Comparison of ENCODE assay signal across 11 cellular contexts in genomic region chr4:86033171-86033570, GRCh38.
DNase-seq lines count a peak whose midpoint lies in the region; ATAC-seq and TF ChIP-seq lines count a peak whose summit lies in the region.
"Had no signal": no experiment of that assay in that cellular context is flagged by ENCODE, and none has a peak within 500 bp of the region (broad histone marks: within the 10 kb centered on the region; RNA-seq: fewer than 3 reads in every experiment).

No MANE protein-coding gene starts in this region.

- no peak for TF ChIP-seq POLR2A in IMR-90 (IDR thresholded peaks at IDR 0.05; ENCODE audit: low read depth, low read length)

- H3K79me1 ChIP-seq in IMR-90 (ENCODE audit: low read depth in 1 of 2, low read length in 2 of 2): no peaks in the 10 kb centered on the region

- no peaks in the 10 kb centered on the region for H3K27me3 Mint-ChIP-seq in brain
- no peaks in the 10 kb centered on the region for H3K27me3 Mint-ChIP-seq in natural killer cell (ENCODE audit: low read depth in 2 of 2)

- H3K36me3 Mint-ChIP-seq in brain (peaks cover 52% of the 10 kb centered on the region), natural killer cell (peaks cover 7% of the 10 kb centered on the region)

- H3K4me3 ChIP-seq in IMR-90 (ENCODE audit: insufficient read depth, low read depth, low read length): no peak overlapping the region
- H3K4me3 ChIP-seq: GM12878 had no signal

- H3K27ac ChIP-seq in IMR-90 (ENCODE audit: insufficient read depth, low read length): peak overlapping the region; percentile 38; the same call in 1 of the 2 replicates
- H3K27ac ChIP-seq in substantia nigra (ENCODE audit: low read depth, low read length, poor library complexity, severe bottlenecking): peak overlapping the region; percentile 13

- peak overlapping the region; percentile 8 for H3K14ac ChIP-seq in IMR-90 (replicated peaks; ENCODE audit: low read depth, low read length)

- no peaks in the 10 kb centered on the region for H3K36me3 ChIP-seq in IMR-90 (ENCODE audit: control insufficient read depth, insufficient read depth, low read length)

- H3K27ac Mint-ChIP-seq in brain: peak overlapping the region; percentile 34 to 93 (median 78)
- H3K27ac Mint-ChIP-seq in natural killer cell: no peak overlapping the region
- H3K27ac Mint-ChIP-seq: activated T-helper 1 cell treated with anti-CD3 and anti-CD28 coated beads, Interleukin-12 subunit alpha, Interleukin-12 subunit beta, Interleukin-2, Interleukin-4 antibody, amounts not matched to agents 30 ng/mL and 10 ng/mL and 1 ng/mL, durations not matched to agents 14 hours and 24 hours and 36 hours had no signal

- H2AK9ac ChIP-seq in IMR-90 (replicated peaks; ENCODE audit: low read depth, low read length, poor library complexity): no peak overlapping the region

- peak overlapping the region; percentile 79 for H3K4me2 ChIP-seq in IMR-90 (ENCODE audit: low read depth, low read length)

- H3K9me3 Mint-ChIP-seq in brain (no peaks in the 10 kb centered on the region), natural killer cell (peaks cover 0 to 2% of the 10 kb centered on the region in 2 donors)
- H3K9me3 Mint-ChIP-seq: activated T-helper 1 cell treated with anti-CD3 and anti-CD28 coated beads, Interleukin-12 subunit alpha, Interleukin-12 subunit beta, Interleukin-2, Interleukin-4 antibody, amounts not matched to agents 30 ng/mL and 10 ng/mL and 1 ng/mL, durations not matched to agents 14 hours and 24 hours and 36 hours had no signal

- peak overlapping the region; percentile 7; the same call in 1 of the 3 replicates for H2BK15ac ChIP-seq in IMR-90 (ENCODE audit: low read depth, low read length)

- peak overlapping the region; percentile 63 for H2BK120ac ChIP-seq in IMR-90 (ENCODE audit: low read depth, low read length)

- peaks cover 37% of the 10 kb centered on the region for H3K4me1 Mint-ChIP-seq in brain
- H3K4me1 Mint-ChIP-seq in natural killer cell: no peaks in the 10 kb centered on the region

- in situ Hi-C loops in IMR-90 (cut with MboI; ENCODE audit: low sequenced_read_pairs) (loop anchor here (10.0 kb wide), 1 partner anchor 268 kb away; no protein-coding TSS in a partner anchor), GM13976 (cut with MboI; ENCODE audit: low sequenced_read_pairs, unreplicated experiment) (no loop called here)

- no peak overlapping the region; the same call in 1 of the 2 replicates for H3K23ac ChIP-seq in IMR-90 (ENCODE audit: low read depth, low read length)

- H3K9me1 ChIP-seq in IMR-90 (ENCODE audit: insufficient read depth, low read length): 0 out of 2 replicates have a peak, but pooled peaks cover 2% of the 10 kb centered on the region

- CTCF ChIA-PET in IMR-90 (lab: Yijun Ruan, JAX): no interaction called here

- H2AFZ ChIP-seq in IMR-90 (replicated peaks; ENCODE audit: low read length, poor library complexity): peak overlapping the region; percentile 59

- no peaks in the 10 kb centered on the region for H3K27me3 ChIP-seq in IMR-90 (ENCODE audit: control insufficient read depth, insufficient read depth, low read length)

- peak overlapping the region; percentile 96 for H3K18ac ChIP-seq in IMR-90 (ENCODE audit: low read depth, low read length)

- TF ChIP-seq CTCF in IMR-90 (conservative IDR thresholded peaks at IDR 0.05; ENCODE audit: low read depth, low read length): no peak
- TF ChIP-seq CTCF in brain (conservative IDR thresholded peaks at IDR 0.05): no peak
- TF ChIP-seq CTCF in GM13976 (IDR thresholded peaks at IDR 0.05; ENCODE audit: borderline replicate concordance, control extremely low read depth, extremely low read depth, insufficient read depth, missing control alignments): no peak
- no peak for TF ChIP-seq CTCF in natural killer cell (IDR thresholded peaks at IDR 0.05)

- POLR2A ChIA-PET in IMR-90 (lab: Charles Lee; ENCODE audit: unreplicated experiment): no interaction called here

- dilution Hi-C loops in IMR-90 (cut with HindIII; ENCODE audit: low sequenced_read_pairs, unreplicated experiment): no loop called here

- no peaks in the 10 kb centered on the region for H3K9me3 ChIP-seq in IMR-90 (ENCODE audit: control insufficient read depth, insufficient read depth, low read length)

- H3K56ac ChIP-seq in IMR-90 (ENCODE audit: extremely low read depth, insufficient read depth, low read length): no peak overlapping the region

- intact Hi-C loops in IMR-90 (cut with micrococcal nuclease) (no loop called here), natural killer cell (cut with micrococcal nuclease) (no loop called here)

- no peak overlapping the region for H2AK5ac ChIP-seq in IMR-90 (ENCODE audit: low read depth, low read length)

- TF ChIP-seq RAD21 in IMR-90 (IDR thresholded peaks at IDR 0.05; ENCODE audit: low read length): no peak

- H2BK5ac ChIP-seq in IMR-90 (ENCODE audit: low read depth, low read length, poor library complexity, severe bottlenecking): peak overlapping the region; percentile 92

- no peaks in the 10 kb centered on the region for H4K20me1 ChIP-seq in IMR-90 (ENCODE audit: insufficient read depth, low read length)

- WGBS in IMR-90 (ENCODE audit: extremely low coverage in 2 of 2, insufficient read length in 1 of 2), 2 experiments: no CpG with 5 or more reads among the region's 4 CpGs

- H4K5ac ChIP-seq in IMR-90 (ENCODE audit: low read depth, low read length): peak overlapping the region; percentile 78

- no TSS peak for BruUV-seq in IMR-90 (replicated peaks; lab: Mats Ljungman, UMichigan)

- peak overlapping the region; percentile 49 for H3K4ac ChIP-seq in IMR-90 (ENCODE audit: low read depth, low read length)

- H3K4me1 ChIP-seq in IMR-90 (ENCODE audit: control insufficient read depth, insufficient read depth, low read length): peaks cover 16% of the 10 kb centered on the region

- ATAC-seq in IMR-90 (ENCODE audit: low read depth): peak; percentile 13
- ATAC-seq in GM18861 (IDR thresholded peaks at IDR 0.05; ENCODE audit: unreplicated experiment): no peak
- ATAC-seq in natural killer cell: no peak
- ATAC-seq: GM12878 had no signal

- H4K8ac ChIP-seq in IMR-90 (ENCODE audit: low read depth in 2 of 2, low read length in 2 of 2): peak overlapping the region in 1 of 2 experiments; percentile 65; a peak in 1 of 4 replicates

- 0 out of 2 replicates have a peak overlapping the region, but pooled peaks have one; percentile 23 for H4K91ac ChIP-seq in IMR-90 (ENCODE audit: insufficient read depth, low read depth, low read length)

- peak overlapping the region; percentile 44; the same call in 1 of the 2 replicates for H2BK20ac ChIP-seq in IMR-90 (ENCODE audit: low read depth, low read length)

- no peak overlapping the region for H3K9ac ChIP-seq in IMR-90 (ENCODE audit: low read depth, low read length)

- peak; percentile 41 for DNase-seq in IMR-90
- peak; percentile 85 for DNase-seq in iris pigment epithelial cell (ENCODE audit: low read depth)
- DNase-seq in substantia nigra (lab: John Stamatoyannopoulos, UW): peak in 25 of 49 donors; percentile 2 to 66 (median 18)
- DNase-seq in GM13976 (ENCODE audit: low spot score): no peak
- no peak for DNase-seq in natural killer cell
- DNase-seq in NCI-H510A treated with DMSO at 0.1 percent for 48 hours (lab: John Stamatoyannopoulos, UW): no peak
- DNase-seq: NK-92 treated with Interleukin-12 subunit alpha and Interleukin-12 subunit beta, amount 100 ng/mL, for 24 hours had no signal

- H3K4me3 Mint-ChIP-seq in brain: peak overlapping the region in 1 of 5 experiments; percentile 7
- no peak overlapping the region for H3K4me3 Mint-ChIP-seq in natural killer cell
- H3K4me3 Mint-ChIP-seq: activated T-helper 1 cell treated with anti-CD3 and anti-CD28 coated beads, Interleukin-12 subunit alpha, Interleukin-12 subunit beta, Interleukin-2, Interleukin-4 antibody, amounts not matched to agents 30 ng/mL and 10 ng/mL and 1 ng/mL, durations not matched to agents 14 hours and 24 hours and 36 hours had no signal

TF ChIP-seq in IMR-90, 13 proteins besides CTCF, POLR2A, EP300 and RAD21:
- no peak for TF ChIP-seq SMC3 (IDR thresholded peaks at IDR 0.05; ENCODE audit: low read depth, low read length)
- no peak for TF ChIP-seq CEBPB (IDR thresholded peaks at IDR 0.05; ENCODE audit: low read depth, low read length)
- TF ChIP-seq MXI1 (IDR thresholded peaks at IDR 0.05; ENCODE audit: borderline replicate concordance, low read depth, low read length): no peak
- TF ChIP-seq RCOR1 (IDR thresholded peaks at IDR 0.05; ENCODE audit: insufficient replicate concordance, low read length): no peak
- TF ChIP-seq NFE2L2 (IDR thresholded peaks at IDR 0.05; ENCODE audit: low read depth, low read length): no peak

Comparison
In these comparisons a context has a peak if more than half of its experiments do, and no peak if none do; other contexts are left out.
1. DNase-seq: peak in IMR-90 (single experiment), iris pigment epithelial cell (single experiment) and substantia nigra (25 of 49); none in GM13976 (single experiment), natural killer cell (single experiment) and NCI-H510A treated with DMSO at 0.1 percent for 48 hours (single experiment).
2. H3K27ac Mint-ChIP-seq: peak in brain (5 of 5); none in natural killer cell (0 of 2).